ENCODE assay signal across 20 cellular contexts in the genomic region with DNA sequence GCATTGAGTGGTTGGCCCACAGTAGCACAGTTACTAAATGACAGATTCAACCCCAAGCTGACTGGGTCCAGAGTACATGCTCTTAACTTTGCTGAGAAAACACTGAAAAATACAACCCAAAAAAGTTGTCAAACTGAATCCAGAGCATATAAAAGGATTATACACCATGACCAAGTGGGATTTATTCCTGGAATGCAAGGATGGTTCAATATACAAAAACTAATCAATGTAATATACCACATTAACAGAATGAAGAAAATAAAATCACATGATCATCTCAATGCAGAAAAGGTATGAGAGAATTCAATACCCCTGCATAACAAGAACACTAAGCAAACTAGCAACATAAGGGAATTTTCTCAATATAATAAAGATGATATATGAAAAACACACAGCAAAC.
DNase-seq lines count a peak whose midpoint lies in the region; ATAC-seq, FAIRE-seq and TF ChIP-seq lines count a peak whose summit lies in the region.
"Had no signal": no experiment of that assay in that cellular context is flagged by ENCODE, and none has a peak within 500 bp of the region (broad histone marks: within the 10 kb centered on the region; RNA-seq: fewer than 3 reads in every experiment).

No MANE protein-coding gene starts in this region.

- FAIRE-seq in GM12878 (lab: Jason Lieb, UNC) = no peak
- FAIRE-seq: GM12891, GM18507 had no signal

- TF ChIP-seq POLR2A in GM12878 (IDR thresholded peaks at IDR 0.05; ENCODE audit: low read depth, low read length) (no peak), erythroblast (IDR thresholded peaks at IDR 0.05; ENCODE audit: low read length) (no peak), esophagus muscularis mucosa (IDR thresholded peaks at IDR 0.05; ENCODE audit: low read depth) (no peak)

- ATAC-seq in GM12878 (no peak), HG03457 (IDR thresholded peaks at IDR 0.05; ENCODE audit: unreplicated experiment) (no peak)
- ATAC-seq: GM23338, HCT116 had no signal

- intact Hi-C loops in GM12878 (cut with micrococcal nuclease; ENCODE audit: unreplicated experiment) = no loop called here
- intact Hi-C loops in esophagus muscularis mucosa (cut with DNase I) = no loop called here

- TF ChIP-seq RAD21 in GM12878 (IDR thresholded peaks at IDR 0.05; ENCODE audit: insufficient read depth, low read depth, low read length) = no peak

- H3K27me3 ChIP-seq in GM12878 (replicated peaks in 1 of 2; ENCODE audit: control insufficient read depth in 2 of 2, insufficient read depth in 2 of 2, low read length in 1 of 2) (no peaks in the 10 kb centered on the region), esophagus muscularis mucosa (no peaks in the 10 kb centered on the region)

- BruUV-seq in GM12878 (replicated peaks; lab: Mats Ljungman, UMichigan) = no TSS peak

- SMC1A ChIA-PET in GM12878 (lab: Charles Lee; ENCODE audit: uncharacterized antibody, unreplicated experiment) = interaction anchor here (0.6 kb wide), 1 partner anchor 16 kb away, joined by 4 read pairs; no protein-coding TSS in a partner anchor

- H3K9ac ChIP-seq in GM12878 (ENCODE audit: control insufficient read depth, insufficient read depth, low read length) = no peak overlapping the region

- in situ Hi-C loops in GM12878 (cut with MboI) = no loop called here

- H4K20me1 ChIP-seq in GM12878 (ENCODE audit: control insufficient read depth, insufficient read depth) = no peaks in the 10 kb centered on the region

- POLR2A ChIA-PET in HEK293 (lab: Yijun Ruan, JAX) = no interaction called here
- POLR2A ChIA-PET in GM12878 (lab: Charles Lee) = no interaction called here

- DNase-seq in OCI-M1 (lab: John Stamatoyannopoulos, UW) = peak; percentile 12
- DNase-seq in GM12878 (ENCODE audit: low read depth, low spot score) = no peak
- peak; percentile 30 to 31 for DNase-seq in erythroblast (lab: John Stamatoyannopoulos, UW)
- no peak for DNase-seq in cerebellum (ENCODE audit: low spot score)
- no peak for DNase-seq in esophagus muscularis mucosa (ENCODE audit: extremely low spot score)
- DNase-seq in stimulated activated CD4-positive, alpha-beta T cell treated with anti-CD3 and anti-CD28 coated beads, Interleukin-1b, Interleukin-23, amount 100 ng/mL, for 48 hours = no peak
- DNase-seq: C1 segment of cervical spinal cord, Calu3, COR-L47, DND-41, EL, GDM1, H9, HFFc6 had no signal

- no peak for TF ChIP-seq EP300 in GM12878 (IDR thresholded peaks at IDR 0.05; ENCODE audit: borderline replicate concordance in 1 of 2, control insufficient read depth in 1 of 2, low read depth in 2 of 2, low read length in 2 of 2)
- no peak for TF ChIP-seq EP300 in esophagus muscularis mucosa (IDR thresholded peaks at IDR 0.05)

- RAD21 ChIA-PET in GM12878 (lab: Charles Lee; ENCODE audit: unreplicated experiment) = no interaction called here

- peaks cover 5% of the 10 kb centered on the region for H3K79me2 ChIP-seq in GM12878 (ENCODE audit: control insufficient read depth, insufficient read depth, low read length)

- CTCF ChIA-PET in HEK293 (lab: Yijun Ruan, JAX) (no interaction called here), GM12878 (lab: Yijun Ruan, JAX) (no interaction called here)

- no peaks in the 10 kb centered on the region for H3K4me1 ChIP-seq in HEK293 (ENCODE audit: control insufficient read depth, insufficient read depth, low read length)
- H3K4me1 ChIP-seq in GM12878 (ENCODE audit: control insufficient read depth, insufficient read depth, low read length) = no peaks in the 10 kb centered on the region
- H3K4me1 ChIP-seq in esophagus muscularis mucosa = peaks cover 0 to 2% (median under 1%) of the 10 kb centered on the region in 4 donors

- no peak overlapping the region for H3K4me2 ChIP-seq in GM12878 (ENCODE audit: control insufficient read depth, insufficient read depth)
- H3K4me2 ChIP-seq: GM23338 had no signal

- H2AFZ ChIP-seq in GM12878 (ENCODE audit: control insufficient read depth, low read depth, low read length) = no peak overlapping the region
- H2AFZ ChIP-seq: GM23338 had no signal

- no peaks in the 10 kb centered on the region for H3K36me3 ChIP-seq in HEK293 (ENCODE audit: control insufficient read depth in 2 of 2, insufficient read depth in 1 of 2, low read length in 2 of 2)
- H3K36me3 ChIP-seq in GM12878 (ENCODE audit: control insufficient read depth in 2 of 2, insufficient read depth in 2 of 2, low read length in 1 of 2) = 0 out of 4 replicates have a peak, but pooled peaks cover 0 to 2% of the 10 kb centered on the region in 2 experiments
- H3K36me3 ChIP-seq in esophagus muscularis mucosa = no peaks in the 10 kb centered on the region

- H3K4me3 ChIP-seq in HEK293 (ENCODE audit: low read depth, low read length) = no peak overlapping the region
- H3K4me3 ChIP-seq in GM12878 = no peak overlapping the region
- no peak overlapping the region for H3K4me3 ChIP-seq in esophagus muscularis mucosa
- H3K4me3 ChIP-seq: GM23338 had no signal

- H3K27ac ChIP-seq in HEK293 (ENCODE audit: extremely low read depth, low read depth, low read length) (no peak overlapping the region), GM12878 (ENCODE audit: control insufficient read depth, insufficient read depth) (no peak overlapping the region), esophagus muscularis mucosa (replicated peaks in 1 of 4) (no peak overlapping the region)

- no peaks in the 10 kb centered on the region for H3K9me3 ChIP-seq in HEK293 (ENCODE audit: control insufficient read depth, insufficient read depth, low read depth, low read length)
- peaks cover 6% of the 10 kb centered on the region for H3K9me3 ChIP-seq in GM12878 (replicated peaks; ENCODE audit: control insufficient read depth, insufficient read depth, low read length)
- H3K9me3 ChIP-seq in esophagus muscularis mucosa = peaks cover 0 to 20% (median 14%) of the 10 kb centered on the region in 4 donors

- TF ChIP-seq CTCF in HEK293 (tag by site-specific recombination; IDR thresholded peaks at IDR 0.05) (no peak), GM12878 (IDR thresholded peaks at IDR 0.05 in 2 of 3, conservative IDR thresholded peaks at IDR 0.05 in 1 of 3; ENCODE audit: control insufficient read depth in 2 of 3, extremely low read depth in 1 of 3, insufficient read depth in 1 of 3, low read depth in 3 of 3, low read length in 3 of 3) (no peak), esophagus muscularis mucosa (IDR thresholded peaks at IDR 0.05) (no peak)

TF ChIP-seq in HEK293, 187 proteins besides CTCF, POLR2A, EP300 and RAD21:
- TF ChIP-seq, protein P1, sequence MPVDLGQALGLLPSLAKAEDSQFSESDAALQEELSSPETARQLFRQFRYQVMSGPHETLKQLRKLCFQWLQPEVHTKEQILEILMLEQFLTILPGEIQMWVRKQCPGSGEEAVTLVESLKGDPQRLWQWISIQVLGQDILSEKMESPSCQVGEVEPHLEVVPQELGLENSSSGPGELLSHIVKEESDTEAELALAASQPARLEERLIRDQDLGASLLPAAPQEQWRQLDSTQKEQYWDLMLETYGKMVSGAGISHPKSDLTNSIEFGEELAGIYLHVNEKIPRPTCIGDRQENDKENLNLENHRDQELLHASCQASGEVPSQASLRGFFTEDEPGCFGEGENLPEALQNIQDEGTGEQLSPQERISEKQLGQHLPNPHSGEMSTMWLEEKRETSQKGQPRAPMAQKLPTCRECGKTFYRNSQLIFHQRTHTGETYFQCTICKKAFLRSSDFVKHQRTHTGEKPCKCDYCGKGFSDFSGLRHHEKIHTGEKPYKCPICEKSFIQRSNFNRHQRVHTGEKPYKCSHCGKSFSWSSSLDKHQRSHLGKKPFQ (tag by site-specific recombination; IDR thresholded peaks at IDR 0.05) = no peak
- peak; percentile 91 for TF ChIP-seq SETDB1 (IDR thresholded peaks at IDR 0.05; ENCODE audit: insufficient read length, low read length)

TF ChIP-seq in GM12878, 131 proteins besides CTCF, POLR2A, EP300 and RAD21:
- no peak for TF ChIP-seq FOXK2 (IDR thresholded peaks at IDR 0.05)
- no peak for TF ChIP-seq ZNF622 (IDR thresholded peaks at IDR 0.05)
- peak; percentile 50; the same call in 1 of the 2 replicates for TF ChIP-seq CBX5 (IDR thresholded peaks at IDR 0.05; ENCODE audit: low read depth)
- TF ChIP-seq CBX3 (IDR thresholded peaks at IDR 0.05; ENCODE audit: borderline replicate concordance, low read depth) = 0 out of 2 replicates have a peak, but pooled peaks have one; percentile 80
- no peak for TF ChIP-seq SREBF1 (IDR thresholded peaks at IDR 0.05; ENCODE audit: low read length)

Comparison
In these comparisons a context has a peak if more than half of its experiments do, and no peak if none do; other contexts are left out.
1. DNase-seq: peak in OCI-M1 (single experiment) and erythroblast (2 of 2); none in GM12878 (single experiment), cerebellum (single experiment), esophagus muscularis mucosa (single experiment) and stimulated activated CD4-positive, alpha-beta T cell treated with anti-CD3 and anti-CD28 coated beads, Interleukin-1b, Interleukin-23, amount 100 ng/mL, for 48 hours (single experiment).